ENCODE assay signal across 15 cellular contexts in the genomic region with DNA sequence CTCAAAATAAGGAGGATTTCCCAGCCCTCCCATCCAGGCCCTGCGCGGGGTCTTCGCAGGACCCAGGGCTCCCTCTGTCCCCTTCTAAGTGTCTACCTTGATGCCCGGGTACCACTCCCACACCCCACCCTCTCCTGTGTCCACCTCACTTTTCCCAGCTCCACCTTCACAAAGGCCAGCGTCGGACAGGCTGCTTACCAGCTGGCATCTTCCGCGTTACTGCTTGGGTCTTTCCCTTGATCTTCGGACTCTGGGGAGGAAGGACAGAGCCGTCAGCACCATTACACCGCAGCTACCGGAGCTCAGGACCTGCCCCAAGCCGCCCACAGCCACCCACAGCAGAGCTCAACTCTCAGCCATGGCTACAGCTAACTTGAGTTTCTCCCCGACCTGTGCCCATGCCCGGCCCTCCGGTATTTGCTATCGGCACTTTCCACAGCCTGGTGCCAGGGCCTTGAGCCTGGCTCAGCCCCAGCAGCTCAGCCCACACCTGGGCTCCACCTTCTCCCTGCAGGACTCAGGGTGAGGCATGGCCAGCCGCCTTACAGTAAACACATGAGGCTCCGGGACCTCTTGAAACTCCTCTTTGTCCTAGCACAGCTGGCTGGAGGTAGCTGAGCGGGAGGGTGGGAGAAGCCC. TPM values are rescaled to one million over a fixed set of nuclear protein-coding genes. Genes with fewer than 3 reads are reported as not detected.
A peak's percentile ranks its signal among the peaks of the same experiment; 100 is the strongest.
DNase-seq lines count a peak whose midpoint lies in the region; ATAC-seq and TF ChIP-seq lines count a peak whose summit lies in the region.
"Had no signal": no experiment of that assay in that cellular context is flagged by ENCODE, and none has a peak within 500 bp of the region (broad histone marks: within the 10 kb centered on the region; RNA-seq: fewer than 3 reads in every experiment).

No MANE protein-coding gene starts in this region.

- H3K27me3 Mint-ChIP-seq in CD8-positive, alpha-beta T cell (ENCODE audit: low read depth), result no peaks in the 10 kb centered on the region
- H3K27me3 Mint-ChIP-seq: type B pancreatic cell had no signal

- ATAC-seq in CD8-positive, alpha-beta T cell, result no peak
- ATAC-seq in body of pancreas, result peak; percentile 90
- ATAC-seq in left ventricle myocardium superior, result peak; percentile 57

- H3K9me3 Mint-ChIP-seq in CD8-positive, alpha-beta T cell, result no peaks in the 10 kb centered on the region
- H3K9me3 Mint-ChIP-seq: neural crest cell, type B pancreatic cell had no signal

- H3K36me3 ChIP-seq in CD8-positive, alpha-beta T cell (ENCODE audit: insufficient read depth, low read length), result peaks cover 31% of the 10 kb centered on the region
- no peaks in the 10 kb centered on the region for H3K36me3 ChIP-seq in body of pancreas (replicated peaks in 1 of 2; ENCODE audit: insufficient read depth in 1 of 2, low read depth in 2 of 2)
- no peaks in the 10 kb centered on the region for H3K36me3 ChIP-seq in rectal smooth muscle tissue (ENCODE audit: control insufficient read depth, insufficient read depth, low read length)
- H3K36me3 ChIP-seq: adrenal gland had no signal

- CTCF ChIA-PET in CD8-positive, alpha-beta T cell (lab: Charles Lee), result no interaction called here

- H3K4me1 ChIP-seq in CD8-positive, alpha-beta T cell (ENCODE audit: insufficient read depth, low read length), result no peaks in the 10 kb centered on the region
- H3K4me1 ChIP-seq in body of pancreas (peaks cover 55% of the 10 kb centered on the region), rectal smooth muscle tissue (ENCODE audit: control insufficient read depth, insufficient read depth, low read length) (peaks cover 9% of the 10 kb centered on the region)
- H3K4me1 ChIP-seq: adrenal gland had no signal

- POLR2A ChIA-PET in CD8-positive, alpha-beta T cell (lab: Charles Lee), result no interaction called here

- no peaks in the 10 kb centered on the region for H3K4me1 Mint-ChIP-seq in CD8-positive, alpha-beta T cell (ENCODE audit: low read depth)
- H3K4me1 Mint-ChIP-seq: neural crest cell had no signal

- no peaks in the 10 kb centered on the region for H3K9me3 ChIP-seq in CD8-positive, alpha-beta T cell (ENCODE audit: low read length)
- H3K9me3 ChIP-seq in body of pancreas, result no peaks in the 10 kb centered on the region
- H3K9me3 ChIP-seq: adrenal gland, gastrocnemius medialis had no signal

- no peak overlapping the region for H3K4me3 ChIP-seq in CD8-positive, alpha-beta T cell (ENCODE audit: low read depth, low read length)
- H3K4me3 ChIP-seq in body of pancreas (no peak overlapping the region), rectal smooth muscle tissue (ENCODE audit: low read length) (peak overlapping the region; percentile 12), foreskin fibroblast (ENCODE audit: low read depth in 1 of 2, low read length in 2 of 2) (no peak overlapping the region)
- H3K4me3 ChIP-seq: adrenal gland, dorsolateral prefrontal cortex, gastrocnemius medialis had no signal

- peak overlapping the region; percentile 29 for H3K27ac Mint-ChIP-seq in CD8-positive, alpha-beta T cell
- H3K27ac Mint-ChIP-seq: type B pancreatic cell had no signal

- no peak for DNase-seq in CD8-positive, alpha-beta T cell
- DNase-seq in body of pancreas (peak; percentile 92 to 96 (median 94)), left ventricle myocardium superior (peak; percentile 46), foreskin fibroblast (no peak), cerebellar cortex (ENCODE audit: low spot score) (no peak), globus pallidus (ENCODE audit: low spot score) (no peak), OCI-M2 (lab: John Stamatoyannopoulos, UW; ENCODE audit: unreplicated experiment) (no peak)
- DNase-seq: activated T-cell treated with anti-CD3 and anti-CD28 coated beads, Interleukin-2, amount 50 U/mL, for 48 hours; NCI-H2227 treated with DMSO at 0.1 percent for 48 hours had no signal

- H3K27me3 ChIP-seq in CD8-positive, alpha-beta T cell (ENCODE audit: insufficient read depth, low read length), result no peaks in the 10 kb centered on the region
- no peaks in the 10 kb centered on the region for H3K27me3 ChIP-seq in body of pancreas
- peaks cover 2% of the 10 kb centered on the region for H3K27me3 ChIP-seq in rectal smooth muscle tissue (ENCODE audit: control insufficient read depth, insufficient read depth, low read length)
- H3K27me3 ChIP-seq: adrenal gland, dorsolateral prefrontal cortex, gastrocnemius medialis had no signal

- 10 to 36% methylated on average over 11 to 20 of the region's 20 CpGs for WGBS in body of pancreas, 2 donors

- no peak overlapping the region for H3K27ac ChIP-seq in CD8-positive, alpha-beta T cell (ENCODE audit: low read depth, low read length)
- H3K27ac ChIP-seq in body of pancreas (peak overlapping the region; percentile 97 to 100 (median 98)), rectal smooth muscle tissue (ENCODE audit: low read depth, low read length) (peak overlapping the region; percentile 33)
- H3K27ac ChIP-seq: dorsolateral prefrontal cortex had no signal

- H3K36me3 Mint-ChIP-seq in CD8-positive, alpha-beta T cell, result peaks cover 48% of the 10 kb centered on the region
- H3K36me3 Mint-ChIP-seq: type B pancreatic cell had no signal

- peak; percentile 91 to 98 (median 96) for TF ChIP-seq POLR2A in body of pancreas (IDR thresholded peaks at IDR 0.05)

- intact Hi-C loops in CD8-positive, alpha-beta T cell (cut with DNase I, micrococcal nuclease), result no loop called here
- intact Hi-C loops in body of pancreas (cut with DNase I) (no loop called here), left ventricle myocardium superior (cut with micrococcal nuclease) (no loop called here)

- TF ChIP-seq CTCF in CD8-positive, alpha-beta T cell (IDR thresholded peaks at IDR 0.05), result no peak
- TF ChIP-seq CTCF in body of pancreas (IDR thresholded peaks at IDR 0.05), result no peak
- no peak for TF ChIP-seq CTCF in foreskin fibroblast (IDR thresholded peaks at IDR 0.05; ENCODE audit: low read depth, low read length)

- no peak overlapping the region for H3K4me3 Mint-ChIP-seq in CD8-positive, alpha-beta T cell
- H3K4me3 Mint-ChIP-seq: neural crest cell, type B pancreatic cell had no signal

- no peak overlapping the region for H3K9ac ChIP-seq in rectal smooth muscle tissue (ENCODE audit: low read length)

RNA-seq across cellular contexts. Expression of gene C13orf46, which starts 3.8 kb away (rescaled TPM):
- total RNA-seq in CD8-positive, alpha-beta T cell, result 10 to 100 TPM; 12.1 to 16.8 TPM
- total RNA-seq in body of pancreas, result 10 to 100 TPM; 28.8 to 38.6 TPM
- 0.37 TPM for total RNA-seq in left ventricle myocardium superior

Comparison
In these comparisons a context has a peak if more than half of its experiments do, and no peak if none do; other contexts are left out.
1. DNase-seq: peak in body of pancreas (4 of 4) and left ventricle myocardium superior (single experiment); none in CD8-positive, alpha-beta T cell (0 of 7), foreskin fibroblast (0 of 2), cerebellar cortex (single experiment), globus pallidus (single experiment) and OCI-M2 (single experiment).